ENCODE assay signal across 8 cellular contexts in genomic region chr14:30443368-30444007, GRCh38.
DNase-seq lines count a peak whose midpoint lies in the region; ATAC-seq, FAIRE-seq and TF ChIP-seq lines count a peak whose summit lies in the region.

No MANE protein-coding gene starts in this region.

- TF ChIP-seq CTCF in D721Med (IDR thresholded peaks at IDR 0.05; ENCODE audit: insufficient read depth, missing control alignments) (peak; percentile 70), Panc1 (IDR thresholded peaks at IDR 0.05) (peak; percentile 50; the same call in 1 of the 2 replicates), fibroblast of villous mesenchyme (IDR thresholded peaks at IDR 0.05; ENCODE audit: insufficient read depth, low read depth, low read length) (peak; percentile 43)

- H3K36me3 ChIP-seq in Panc1 (ENCODE audit: control insufficient read depth, insufficient read depth, low read length): no peaks in the 10 kb centered on the region

- no peaks in the 10 kb centered on the region for H3K9me3 ChIP-seq in Panc1 (ENCODE audit: control insufficient read depth, insufficient read depth, low read depth, low read length)

- CTCF ChIA-PET in Panc1 (lab: Charles Lee): no interaction called here

- H3K4me3 ChIP-seq in Panc1 (ENCODE audit: low read depth in 2 of 2, low read length in 2 of 2) (no peak overlapping the region), fibroblast of villous mesenchyme (ENCODE audit: low read depth, low read length) (no peak overlapping the region)

- ATAC-seq in Panc1 (no peak), HG02623 (IDR thresholded peaks at IDR 0.05; ENCODE audit: unreplicated experiment) (no peak), GM21515 (IDR thresholded peaks at IDR 0.05; ENCODE audit: unreplicated experiment) (no peak), HG02840 (IDR thresholded peaks at IDR 0.05; ENCODE audit: low FRiP score, unreplicated experiment) (no peak)

- H3K4me1 ChIP-seq in Panc1 (ENCODE audit: control insufficient read depth, insufficient read depth, low read length): no peaks in the 10 kb centered on the region

- in situ Hi-C loops in Panc1 (cut with HindIII; ENCODE audit: low pct_unique_long_range_greater_than_20kb, low sequenced_read_pairs): no loop called here

- DNase-seq in D721Med (ENCODE audit: insufficient read length, low spot score) (no peak), HTR-8/SVneo (ENCODE audit: insufficient read length, low spot score) (peak; percentile 41), Panc1 (ENCODE audit: low read depth, low spot score) (peak; percentile 10), fibroblast of villous mesenchyme (ENCODE audit: low read depth) (peak; percentile 44)
- DNase-seq in activated CD4-positive, alpha-beta T cell treated with anti-CD3 and anti-CD28 coated beads, Interleukin-2, amount 50 U/mL, for 1 hour: no peak

- intact Hi-C loops in Panc1 (cut with micrococcal nuclease; ENCODE audit: unreplicated experiment): loop anchor here (5.0 to 10.0 kb wide), 2 partner anchors 66 to 899 kb away; no protein-coding TSS in a partner anchor

- POLR2A ChIA-PET in Panc1 (lab: Charles Lee): interaction anchor here (0.6 kb wide), 1 partner anchor 137 kb away, joined by 3 read pairs; no protein-coding TSS in a partner anchor

- H3K27me3 ChIP-seq in Panc1 (ENCODE audit: control insufficient read depth, insufficient read depth, low read length): no peaks in the 10 kb centered on the region

- FAIRE-seq in D721Med (lab: Jason Lieb, UNC): peak; percentile 91
- FAIRE-seq in HTR-8/SVneo (lab: Jason Lieb, UNC): peak; percentile 78

- H3K27ac ChIP-seq in Panc1 (ENCODE audit: low read length): no peak overlapping the region

- no TSS peak for BruUV-seq in Panc1 (replicated peaks; lab: Mats Ljungman, UMichigan)

Comparison
In these comparisons a context has a peak if more than half of its experiments do, and no peak if none do; other contexts are left out.
1. DNase-seq: peak in HTR-8/SVneo (single experiment), Panc1 (single experiment) and fibroblast of villous mesenchyme (single experiment); none in D721Med (single experiment) and activated CD4-positive, alpha-beta T cell treated with anti-CD3 and anti-CD28 coated beads, Interleukin-2, amount 50 U/mL, for 1 hour (single experiment).
2. Peak in every context shown above with its lines, with median percentiles within 50 percentile points of each other: CTCF ChIP-seq.